ENCODE assay signal across 1 cellular context in genomic region chr11:111469200-111469599, GRCh38.
TF ChIP-seq lines count a peak whose summit lies in the region.

No MANE protein-coding gene starts in this region.

TF ChIP-seq in GM23338, 12 proteins besides CTCF, POLR2A, EP300 and RAD21 (continued from another document):
- TF ChIP-seq REST (IDR thresholded peaks at IDR 0.05; ENCODE audit: unreplicated experiment) (no peak), ZNF331 (CRISPR knock-in tag; IDR thresholded peaks at IDR 0.05; ENCODE audit: low read depth) (no peak), EZH2 (IDR thresholded peaks at IDR 0.05; ENCODE audit: low read depth, unreplicated experiment) (no peak), JUNB (IDR thresholded peaks at IDR 0.05; ENCODE audit: unreplicated experiment) (no peak)
